18 cellular contexts compared by ENCODE assay signal in genomic region chr13:112001571-112001970, GRCh38.
DNase-seq lines count a peak whose midpoint lies in the region; ATAC-seq, FAIRE-seq and TF ChIP-seq lines count a peak whose summit lies in the region.
"Had no signal": no experiment of that assay in that cellular context is flagged by ENCODE, and none has a peak within 500 bp of the region (broad histone marks: within the 10 kb centered on the region; RNA-seq: fewer than 3 reads in every experiment).

No MANE protein-coding gene starts in this region.

- peak; percentile 65 for FAIRE-seq in H54 (lab: Jason Lieb, UNC)
- FAIRE-seq: A204.1, G401.6, GM12892, GM19239 had no signal

- ATAC-seq in GM21737 (IDR thresholded peaks at IDR 0.05; ENCODE audit: unreplicated experiment) (no peak), GM18858 (IDR thresholded peaks at IDR 0.05; ENCODE audit: unreplicated experiment) (no peak)
- ATAC-seq: CD8-positive, alpha-beta T cell had no signal

- DNase-seq in NCI-H2029 treated with DMSO at 0.1 percent for 48 hours (lab: John Stamatoyannopoulos, UW) (peak; percentile 13), NCI-H2029 (lab: John Stamatoyannopoulos, UW) (no peak), H54 (ENCODE audit: insufficient read length, low spot score) (no peak), NCI-H510A treated with DMSO at 0.1 percent for 48 hours (lab: John Stamatoyannopoulos, UW) (peak; percentile 80)
- DNase-seq: Caco-2; CD4-positive, CD25-positive, alpha-beta regulatory T cell; CD8-positive, alpha-beta T cell; DMS153; DND-41; GOT3; H7; HCEC 1CT had no signal

- no peak for TF ChIP-seq POLR2A in H54 (IDR thresholded peaks at IDR 0.05; ENCODE audit: low read depth, low read length)

Comparison
In these comparisons a context has a peak if more than half of its experiments do, and no peak if none do; other contexts are left out.
1. DNase-seq: peak in NCI-H2029 treated with DMSO at 0.1 percent for 48 hours (single experiment) and NCI-H510A treated with DMSO at 0.1 percent for 48 hours (single experiment); none in NCI-H2029 (single experiment) and H54 (single experiment).